ENCODE assay signal across 8 cellular contexts in genomic region chr9:127915325-127915752, GRCh38. TPM values are rescaled to one million over a fixed set of nuclear protein-coding genes. Genes with fewer than 3 reads are reported as not detected.
DNase-seq lines count a peak whose midpoint lies in the region; ATAC-seq and TF ChIP-seq lines count a peak whose summit lies in the region.

No MANE protein-coding gene starts in this region.

- intact Hi-C loops in esophagus squamous epithelium (cut with DNase I) = no loop called here

- 40 to 69% methylated on average over 3 to 4 of the region's 5 CpGs for WGBS in esophagus squamous epithelium, 2 donors

- H3K27ac Mint-ChIP-seq in activated CD8-positive, alpha-beta memory T cell treated with anti-CD3 and anti-CD28 coated beads, Interleukin-2, amount 10 ng/mL, durations not matched to agents 7 days and 5 days = peak overlapping the region; percentile 91
- peak overlapping the region; percentile 93 to 94 for H3K27ac Mint-ChIP-seq in stimulated activated naive CD8-positive, alpha-beta T cell treated with anti-CD3 and anti-CD28 coated beads, Interleukin-15, amount 100 ng/mL, for 72 hours

- H3K36me3 ChIP-seq in SJCRH30 = peaks cover 9% of the 10 kb centered on the region; the same call in 1 of the 2 replicates
- H3K36me3 ChIP-seq in esophagus squamous epithelium = peaks cover 7 to 40% (median 15%) of the 10 kb centered on the region in 3 donors

- DNase-seq in activated CD8-positive, alpha-beta memory T cell treated with anti-CD3 and anti-CD28 coated beads, Interleukin-2, amount 10 ng/mL, durations not matched to agents 7 days and 5 days = no peak
- DNase-seq in activated CD8-positive, alpha-beta memory T cell treated with anti-CD3 and anti-CD28 coated beads, Interleukin-2, amount 50 U/mL, for 4 hours = no peak
- DNase-seq in SJCRH30 (no peak), esophagus squamous epithelium (lab: John Stamatoyannopoulos, UW) (no peak), HT-29 (ENCODE audit: low spot score) (no peak), NCI-H526 (lab: John Stamatoyannopoulos, UW) (no peak)
- DNase-seq in stimulated activated naive CD8-positive, alpha-beta T cell treated with anti-CD3 and anti-CD28 coated beads, Interleukin-15, amount 100 ng/mL, for 72 hours = no peak

- H3K27me3 Mint-ChIP-seq in activated CD8-positive, alpha-beta memory T cell treated with anti-CD3 and anti-CD28 coated beads, Interleukin-2, amount 10 ng/mL, durations not matched to agents 7 days and 5 days = no peaks in the 10 kb centered on the region
- H3K27me3 Mint-ChIP-seq in stimulated activated naive CD8-positive, alpha-beta T cell treated with anti-CD3 and anti-CD28 coated beads, Interleukin-15, amount 100 ng/mL, for 72 hours = no peaks in the 10 kb centered on the region

- peak overlapping the region; percentile 81 for H3K4me3 Mint-ChIP-seq in activated CD8-positive, alpha-beta memory T cell treated with anti-CD3 and anti-CD28 coated beads, Interleukin-2, amount 10 ng/mL, durations not matched to agents 7 days and 5 days
- peak overlapping the region; percentile 88 to 95 for H3K4me3 Mint-ChIP-seq in stimulated activated naive CD8-positive, alpha-beta T cell treated with anti-CD3 and anti-CD28 coated beads, Interleukin-15, amount 100 ng/mL, for 72 hours

- H3K4me1 ChIP-seq in SJCRH30 (peaks cover 24% of the 10 kb centered on the region), esophagus squamous epithelium (peaks cover 37 to 68% (median 44%) of the 10 kb centered on the region in 3 donors)

- peaks cover 78% of the 10 kb centered on the region for H3K4me1 Mint-ChIP-seq in activated CD8-positive, alpha-beta memory T cell treated with anti-CD3 and anti-CD28 coated beads, Interleukin-2, amount 10 ng/mL, durations not matched to agents 7 days and 5 days
- H3K4me1 Mint-ChIP-seq in stimulated activated naive CD8-positive, alpha-beta T cell treated with anti-CD3 and anti-CD28 coated beads, Interleukin-15, amount 100 ng/mL, for 72 hours = peaks cover 87% of the 10 kb centered on the region

- H3K36me3 Mint-ChIP-seq in activated CD8-positive, alpha-beta memory T cell treated with anti-CD3 and anti-CD28 coated beads, Interleukin-2, amount 10 ng/mL, durations not matched to agents 7 days and 5 days = peaks cover 27% of the 10 kb centered on the region

- H3K27ac ChIP-seq in SJCRH30 = peak overlapping the region; percentile 72
- H3K27ac ChIP-seq in esophagus squamous epithelium = peak overlapping the region in 3 of 4 donors; percentile 72 to 87 (median 74)

- no peaks in the 10 kb centered on the region for H3K9me3 Mint-ChIP-seq in activated CD8-positive, alpha-beta memory T cell treated with anti-CD3 and anti-CD28 coated beads, Interleukin-2, amount 10 ng/mL, durations not matched to agents 7 days and 5 days (ENCODE audit: low read depth)
- no peaks in the 10 kb centered on the region for H3K9me3 Mint-ChIP-seq in stimulated activated naive CD8-positive, alpha-beta T cell treated with anti-CD3 and anti-CD28 coated beads, Interleukin-15, amount 100 ng/mL, for 72 hours

- no peak for TF ChIP-seq POLR2A in esophagus squamous epithelium (IDR thresholded peaks at IDR 0.05)

- no peak for TF ChIP-seq CTCF in esophagus squamous epithelium (IDR thresholded peaks at IDR 0.05)

- no peaks in the 10 kb centered on the region for H3K9me3 ChIP-seq in SJCRH30 (replicated peaks)
- no peaks in the 10 kb centered on the region for H3K9me3 ChIP-seq in esophagus squamous epithelium

- CTCF ChIA-PET in activated CD8-positive, alpha-beta memory T cell treated with anti-CD3 and anti-CD28 coated beads, Interleukin-2, amount 10 ng/mL, durations not matched to agents 7 days and 5 days (lab: Charles Lee) = interaction anchor here (0.8 to 4.2 kb wide), 12 partner anchors 9 to 180 kb away, joined by 3 to 26 read pairs (median 6); partner anchors contain the start of genes CDK9, ST6GALNAC6 and TOR2A

- no peak for ATAC-seq in activated CD8-positive, alpha-beta memory T cell treated with anti-CD3 and anti-CD28 coated beads, Interleukin-2, amount 10 ng/mL, durations not matched to agents 7 days and 5 days
- peak; percentile 1 for ATAC-seq in stimulated activated naive CD8-positive, alpha-beta T cell treated with anti-CD3 and anti-CD28 coated beads, Interleukin-15, amount 100 ng/mL, for 72 hours
- ATAC-seq in GM19397 (IDR thresholded peaks at IDR 0.05; ENCODE audit: unreplicated experiment) = no peak

- H3K27me3 ChIP-seq in SJCRH30 (no peaks in the 10 kb centered on the region), esophagus squamous epithelium (no peaks in the 10 kb centered on the region)

- H3K4me3 ChIP-seq in SJCRH30 (peak overlapping the region; percentile 30), esophagus squamous epithelium (peak overlapping the region in 2 of 4 donors; percentile 66 to 81)

RNA-seq across cellular contexts. Expression of gene ST6GALNAC4, which starts 1.5 kb away (rescaled TPM):
- 10 to 100 TPM; 64.7 to 71.4 TPM for total RNA-seq in activated CD8-positive, alpha-beta memory T cell treated with anti-CD3 and anti-CD28 coated beads, Interleukin-2, amount 10 ng/mL, durations not matched to agents 7 days and 5 days
- total RNA-seq in SJCRH30 (2014; rRNA removed; shearing (Covaris generic)) = 19.6 and 24.3 TPM in 2 replicates
- total RNA-seq in esophagus squamous epithelium = 10 to 100 TPM; 12.5 to 33.0 (median 23.8) TPM
- 60.1 and 84.2 TPM in 2 replicates for total RNA-seq in HT-29 (2014; rRNA removed; shearing (Covaris generic))

RNA-seq across cellular contexts. Expression of gene PIP5KL1, which starts 15.2 kb away (rescaled TPM):
- 1 to 10 TPM; 1.8 to 2.6 TPM for total RNA-seq in activated CD8-positive, alpha-beta memory T cell treated with anti-CD3 and anti-CD28 coated beads, Interleukin-2, amount 10 ng/mL, durations not matched to agents 7 days and 5 days
- 0.20 and 0.51 TPM in 2 replicates for total RNA-seq in SJCRH30 (2014; rRNA removed; shearing (Covaris generic))
- total RNA-seq in esophagus squamous epithelium = 1 to 10 TPM in 3 of 4 donors, not detected in 1; 3.1 to 4.6 (median 3.6) TPM
- total RNA-seq in HT-29 (2014; rRNA removed; shearing (Covaris generic)) = 1.2 and 3.8 TPM in 2 replicates

RNA-seq across cellular contexts. Expression of gene ST6GALNAC6, which starts 15.9 kb away (rescaled TPM):
- 10 to 100 TPM; 75.7 to 93.5 TPM for total RNA-seq in activated CD8-positive, alpha-beta memory T cell treated with anti-CD3 and anti-CD28 coated beads, Interleukin-2, amount 10 ng/mL, durations not matched to agents 7 days and 5 days
- 59.9 and 61.5 TPM in 2 replicates for total RNA-seq in SJCRH30 (2014; rRNA removed; shearing (Covaris generic))
- 10 to 100 TPM; 14.5 to 69.4 (median 26.1) TPM for total RNA-seq in esophagus squamous epithelium
- 14.5 and 16.6 TPM in 2 replicates for total RNA-seq in HT-29 (2014; rRNA removed; shearing (Covaris generic))

RNA-seq across cellular contexts. Expression of gene DPM2, which starts 22.3 kb away (rescaled TPM):
- total RNA-seq in activated CD8-positive, alpha-beta memory T cell treated with anti-CD3 and anti-CD28 coated beads, Interleukin-2, amount 10 ng/mL, durations not matched to agents 7 days and 5 days = 10 to 100 TPM; 51.4 to 53.5 TPM
- total RNA-seq in SJCRH30 (2014; rRNA removed; shearing (Covaris generic)) = 44.7 and 46.4 TPM in 2 replicates
- total RNA-seq in esophagus squamous epithelium = 10 to 100 TPM; 12.5 to 18.5 (median 15.7) TPM
- 44.3 and 47.0 TPM in 2 replicates for total RNA-seq in HT-29 (2014; rRNA removed; shearing (Covaris generic))

RNA-seq across cellular contexts. Expression of gene AK1, which starts 37.9 kb away (rescaled TPM):
- 10 to 100 TPM; 33.6 to 34.3 TPM for total RNA-seq in activated CD8-positive, alpha-beta memory T cell treated with anti-CD3 and anti-CD28 coated beads, Interleukin-2, amount 10 ng/mL, durations not matched to agents 7 days and 5 days
- total RNA-seq in SJCRH30 (2014; rRNA removed; shearing (Covaris generic)) = 31.4 and 36.4 TPM in 2 replicates
- total RNA-seq in esophagus squamous epithelium = 10 to 100 TPM; 11.1 to 36.1 (median 26.8) TPM
- total RNA-seq in HT-29 (2014; rRNA removed; shearing (Covaris generic)) = 85.0 and 101 TPM in 2 replicates
